In genomic region chr13:42401376-42401775, GRCh38 we compare ENCODE assay signal across 24 cellular contexts.
DNase-seq lines count a peak whose midpoint lies in the region; ATAC-seq, FAIRE-seq and TF ChIP-seq lines count a peak whose summit lies in the region.
"Had no signal": no experiment of that assay in that cellular context is flagged by ENCODE, and none has a peak within 500 bp of the region (broad histone marks: within the 10 kb centered on the region; RNA-seq: fewer than 3 reads in every experiment).

No MANE protein-coding gene starts in this region.

- no peaks in the 10 kb centered on the region for H3K27me3 ChIP-seq in bronchial epithelial cell (ENCODE audit: control insufficient read depth, insufficient read depth, low read length)
- H3K27me3 ChIP-seq: ascending aorta, heart left ventricle, MG63, right atrium auricular region had no signal

- DNase-seq in NCI-H345 (lab: John Stamatoyannopoulos, UW) (peak; percentile 35), NCI-H345 treated with DMSO at 0.1 percent for 48 hours (lab: John Stamatoyannopoulos, UW; ENCODE audit: unreplicated experiment) (no peak), DMS79 treated with DMSO at 0.1 percent for 48 hours (lab: John Stamatoyannopoulos, UW) (peak; percentile 91), NCI-H187 treated with DMSO at 0.1 percent for 48 hours (lab: John Stamatoyannopoulos, UW) (peak; percentile 74), bronchial epithelial cell (ENCODE audit: low read depth) (peak; percentile 76), DMS 273 treated with DMSO at 0.1 percent for 48 hours (lab: John Stamatoyannopoulos, UW) (no peak), DMS153 (lab: John Stamatoyannopoulos, UW) (no peak)
- DNase-seq: activated CD4-positive, alpha-beta T cell treated with anti-CD3 and anti-CD28 coated beads, Interleukin-2, amount 10 ng/mL, durations not matched to agents 7 days and 5 days; BE2C; dorsolateral prefrontal cortex; H7; heart left ventricle; MG63; naive thymus-derived CD4-positive, alpha-beta T cell; NCI-H1694 treated with DMSO at 0.1 percent for 48 hours; NCI-H446 treated with DMSO at 0.1 percent for 48 hours; trophoblast cell had no signal

- no peak for FAIRE-seq in bronchial epithelial cell (lab: Jason Lieb, UNC)
- FAIRE-seq: A204.1, endothelial cell of umbilical vein had no signal

- no peak overlapping the region for H3K4me3 ChIP-seq in bronchial epithelial cell (ENCODE audit: low read depth, low read length)
- H3K4me3 ChIP-seq: ascending aorta, dorsolateral prefrontal cortex, heart left ventricle, MG63, right atrium auricular region, SK-N-MC had no signal

- no peak for TF ChIP-seq CTCF in bronchial epithelial cell (IDR thresholded peaks at IDR 0.05; ENCODE audit: insufficient read depth, low read length, severe bottlenecking)

- ATAC-seq in GM21381 (IDR thresholded peaks at IDR 0.05; ENCODE audit: unreplicated experiment): no peak
- ATAC-seq: heart left ventricle; left lobe of liver; naive thymus-derived CD4-positive, alpha-beta T cell had no signal

- no peaks in the 10 kb centered on the region for H3K36me3 ChIP-seq in bronchial epithelial cell (ENCODE audit: control insufficient read depth, insufficient read depth, low read length)
- H3K36me3 ChIP-seq: ascending aorta, BE2C, heart left ventricle, MG63, right atrium auricular region had no signal

Comparison
In these comparisons a context has a peak if more than half of its experiments do, and no peak if none do; other contexts are left out.
1. DNase-seq: peak in NCI-H345 (single experiment), DMS79 treated with DMSO at 0.1 percent for 48 hours (single experiment), NCI-H187 treated with DMSO at 0.1 percent for 48 hours (single experiment) and bronchial epithelial cell (single experiment); none in NCI-H345 treated with DMSO at 0.1 percent for 48 hours (single experiment), DMS 273 treated with DMSO at 0.1 percent for 48 hours (single experiment) and DMS153 (single experiment).